18 cellular contexts compared by ENCODE assay signal in the genomic region with DNA sequence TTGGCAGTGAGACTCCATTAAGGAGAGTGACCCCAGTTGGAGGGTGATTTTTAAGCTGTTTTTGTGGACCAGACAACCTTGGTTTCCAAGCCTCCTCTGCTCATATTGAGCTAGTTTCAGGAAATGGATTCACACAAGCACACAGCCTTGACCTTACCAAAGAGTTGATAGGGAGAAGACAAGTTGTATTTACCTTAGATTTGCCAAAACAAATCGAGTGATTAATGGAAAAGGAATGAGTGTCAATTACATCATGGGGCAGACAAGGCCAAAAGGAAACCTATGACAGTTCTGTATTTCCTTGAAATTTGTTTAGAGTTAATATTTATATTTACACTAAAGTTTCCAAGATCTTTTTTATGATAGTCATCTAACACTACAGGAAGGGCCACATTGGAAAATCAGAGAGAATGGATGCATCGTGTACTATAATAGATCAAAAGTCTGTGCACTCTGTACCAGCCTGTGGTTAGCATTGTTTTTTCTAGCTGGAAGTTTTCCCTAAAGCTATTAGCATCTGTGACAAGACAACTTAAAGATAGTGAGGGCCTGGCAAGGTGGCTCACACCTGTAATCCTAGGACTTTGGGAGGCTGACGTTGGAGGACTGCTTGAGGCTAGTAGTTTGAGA.
DNase-seq lines count a peak whose midpoint lies in the region; ATAC-seq and TF ChIP-seq lines count a peak whose summit lies in the region.
"Had no signal": no experiment of that assay in that cellular context is flagged by ENCODE, and none has a peak within 500 bp of the region (broad histone marks: within the 10 kb centered on the region; RNA-seq: fewer than 3 reads in every experiment).

No MANE protein-coding gene starts in this region.

- H4K20me1 ChIP-seq in osteoblast (ENCODE audit: insufficient read depth, low read length), result no peaks in the 10 kb centered on the region

- ATAC-seq in GM21717 (IDR thresholded peaks at IDR 0.05; ENCODE audit: unreplicated experiment) (no peak), heart right ventricle (no peak)
- ATAC-seq: activated naive CD8-positive, alpha-beta T cell treated with anti-CD3 and anti-CD28 coated beads, Interleukin-2, amount 50 U/mL, for 24 hours; left colon; naive thymus-derived CD4-positive, alpha-beta T cell; T-cell had no signal

- H2AFZ ChIP-seq in osteoblast (ENCODE audit: low read length), result no peak overlapping the region

- H3K27me3 ChIP-seq in osteoblast (ENCODE audit: insufficient read depth, low read length) (peaks cover 10% of the 10 kb centered on the region), heart right ventricle (no peaks in the 10 kb centered on the region)
- H3K27me3 ChIP-seq: Peyer's patch, sigmoid colon, vagina had no signal

- H3K79me2 ChIP-seq in osteoblast (ENCODE audit: insufficient read depth, low read length), result no peaks in the 10 kb centered on the region

- intact Hi-C loops in heart right ventricle (cut with DNase I), result no loop called here

- H3K36me3 ChIP-seq in osteoblast (ENCODE audit: insufficient read depth, low read length) (no peaks in the 10 kb centered on the region), heart right ventricle (no peaks in the 10 kb centered on the region)
- H3K36me3 ChIP-seq: Peyer's patch, sigmoid colon, vagina had no signal

- WGBS in heart right ventricle, 2 donors, result 63 to 75% methylated on average over 3 of the region's 3 CpGs

- no peak overlapping the region for H3K27ac ChIP-seq in osteoblast (ENCODE audit: low read depth, low read length)
- no peak overlapping the region for H3K27ac ChIP-seq in heart right ventricle
- H3K27ac ChIP-seq: Peyer's patch, sigmoid colon, vagina had no signal

- H3K4me2 ChIP-seq in osteoblast (ENCODE audit: insufficient read depth, low read length), result no peak overlapping the region

- TF ChIP-seq CTCF in fibroblast of pulmonary artery (IDR thresholded peaks at IDR 0.05; ENCODE audit: low read length, missing control alignments) (no peak), osteoblast (IDR thresholded peaks at IDR 0.05; ENCODE audit: extremely low read depth, low read depth, low read length) (no peak), heart right ventricle (IDR thresholded peaks at IDR 0.05) (no peak)

- H3K4me1 ChIP-seq in osteoblast (ENCODE audit: insufficient read depth, low read length) (no peaks in the 10 kb centered on the region), heart right ventricle (no peaks in the 10 kb centered on the region)
- H3K4me1 ChIP-seq: Peyer's patch, sigmoid colon, vagina had no signal

- H3K9me3 ChIP-seq in osteoblast (ENCODE audit: low read depth, low read length), result no peaks in the 10 kb centered on the region
- no peaks in the 10 kb centered on the region for H3K9me3 ChIP-seq in heart right ventricle
- H3K9me3 ChIP-seq: Peyer's patch, sigmoid colon, vagina had no signal

- DNase-seq in HCEC 1CT (peak; percentile 66), amniotic epithelial cell (ENCODE audit: low read depth) (peak; percentile 30), fibroblast of pulmonary artery (ENCODE audit: low read depth) (peak; percentile 60), osteoblast (ENCODE audit: insufficient read length, low spot score, missing footprints) (peak; percentile 23), NCI-H1930 (lab: John Stamatoyannopoulos, UW) (no peak), heart right ventricle (no peak)
- no peak for DNase-seq in stimulated activated CD4-positive, alpha-beta T cell treated with anti-CD3 and anti-CD28 coated beads, Interleukin-4, amount 100 ng/mL, for 4 hours
- DNase-seq: activated naive CD8-positive, alpha-beta T cell treated with anti-CD3 and anti-CD28 coated beads, Interleukin-2, amount 50 U/mL, for 24 hours; left colon; naive thymus-derived CD4-positive, alpha-beta T cell; NCI-H1417 treated with DMSO at 0.1 percent for 48 hours; NCI-H510A treated with DMSO at 0.1 percent for 48 hours; Peyer's patch; sigmoid colon; stimulated activated naive CD4-positive, alpha-beta T cell treated with Interleukin-2 at 50 U/mL for 16 hours; T-cell had no signal

- H3K4me3 ChIP-seq in fibroblast of pulmonary artery (replicated peaks; ENCODE audit: low read depth, low read length) (no peak overlapping the region), osteoblast (ENCODE audit: insufficient read depth, low read length) (no peak overlapping the region), heart right ventricle (no peak overlapping the region)
- H3K4me3 ChIP-seq: Peyer's patch, sigmoid colon, vagina had no signal

Comparison
In these comparisons a context has a peak if more than half of its experiments do, and no peak if none do; other contexts are left out.
1. DNase-seq: peak in HCEC 1CT (single experiment), amniotic epithelial cell (single experiment), fibroblast of pulmonary artery (single experiment) and osteoblast (single experiment); none in NCI-H1930 (0 of 2), heart right ventricle (0 of 2) and stimulated activated CD4-positive, alpha-beta T cell treated with anti-CD3 and anti-CD28 coated beads, Interleukin-4, amount 100 ng/mL, for 4 hours (0 of 2).